ENCODE assay signal across 33 cellular contexts in genomic region chr17:10563991-10564660, GRCh38. TPM values are rescaled to one million over a fixed set of nuclear protein-coding genes. Genes with fewer than 3 reads are reported as not detected.
"Had no signal": no experiment of that assay in that cellular context is flagged by ENCODE, and none has a peak within 500 bp of the region (broad histone marks: within the 10 kb centered on the region; RNA-seq: fewer than 3 reads in every experiment).

No MANE protein-coding gene starts in this region.

- H3K4me3 ChIP-seq: pancreas, prostate gland, right lobe of liver, sigmoid colon, skin epidermis, smooth muscle cell, spleen, stomach, thoracic aorta, thyroid gland, tibial nerve, upper lobe of left lung, vagina had no signal

- ATAC-seq: naive thymus-derived CD8-positive, alpha-beta T cell; natural killer cell treated with Interleukin-12 subunit alpha and Interleukin-12 subunit beta and Interleukin-15 and Interleukin-18, amount 100 ng/mL, for 72 hours; pancreas; right cardiac atrium; right lobe of liver; stimulated activated memory B cell treated with anti-CD40 and anti-IgM and Interleukin-4, amounts not matched to agents 10 μg/mL and 1 μg/mL and 100 μg/mL, for 72 hours had no signal

- H3K27ac ChIP-seq: neutrophil, pancreas, prostate gland, right lobe of liver, sigmoid colon, skin epidermis, spleen, stomach, thoracic aorta, thyroid gland, tibial nerve, upper lobe of left lung, vagina had no signal

- H3K4me1 ChIP-seq: pancreas, prostate gland, right lobe of liver, sigmoid colon, spleen, stomach, thyroid gland, tibial nerve, upper lobe of left lung, vagina had no signal

- H3K9me3 ChIP-seq: neutrophil, pancreas, prostate gland, right lobe of liver, sigmoid colon, spleen, stomach, thoracic aorta, thyroid gland, tibial nerve, upper lobe of left lung, vagina had no signal

- DNase-seq: naive B cell; naive thymus-derived CD8-positive, alpha-beta T cell; nephron progenitor cell; nucleus accumbens; pancreas; right cardiac atrium; right lobe of liver; sigmoid colon; spleen; stimulated activated CD4-positive, alpha-beta T cell treated with anti-CD3 and anti-CD28 coated beads, Interleukin-12 subunit alpha, Interleukin-12 subunit beta, amount 100 ng/mL, for 4 hours; stimulated activated CD4-positive, alpha-beta T cell treated with anti-CD3 and anti-CD28 coated beads, Interleukin-1b, Interleukin-23, amount 100 ng/mL, for 48 hours; stimulated activated CD4-positive, alpha-beta T cell treated with anti-CD3 and anti-CD28 coated beads, Interleukin-4, amount 100 ng/mL, for 1 hour; stimulated activated CD4-positive, alpha-beta T cell treated with anti-CD3 and anti-CD28 coated beads, Interleukin-4, amount 100 ng/mL, for 4 hours; stimulated activated CD8-positive, alpha-beta memory T cell treated with anti-CD3 and anti-CD28 coated beads, Interleukin-4, amount 100 ng/mL, for 48 hours; stimulated activated naive CD4-positive, alpha-beta T cell treated with Interleukin-2 at 50 U/mL for 16 hours; stomach; thyroid gland; trophoblast cell; upper lobe of left lung had no signal

- H3K27me3 ChIP-seq: right lobe of liver, sigmoid colon, thyroid gland, tibial nerve, upper lobe of left lung, vagina had no signal

- H3K36me3 ChIP-seq: neutrophil, pancreas, prostate gland, right lobe of liver, sigmoid colon, spleen, stomach, thoracic aorta, thyroid gland, tibial nerve, upper lobe of left lung, vagina had no signal

RNA-seq across cellular contexts. Expression of gene MYH2, which starts 14.7 kb away (rescaled TPM):
- total RNA-seq: naive thymus-derived CD8-positive, alpha-beta T cell; natural killer cell treated with Interleukin-12 subunit alpha and Interleukin-12 subunit beta and Interleukin-15 and Interleukin-18, amount 100 ng/mL, for 72 hours; osteocyte; pancreas; renal cortical epithelial cell; smooth muscle cell; spleen; subcutaneous adipose tissue; thyroid gland; tibial nerve; vagina had no signal
- polyA plus RNA-seq: naive thymus-derived CD8-positive, alpha-beta T cell; right cardiac atrium; smooth muscle cell had no signal

RNA-seq across cellular contexts. Expression of gene MYH1, which starts 45.8 kb away (rescaled TPM):
- total RNA-seq: naive thymus-derived CD8-positive, alpha-beta T cell; natural killer cell treated with Interleukin-12 subunit alpha and Interleukin-12 subunit beta and Interleukin-15 and Interleukin-18, amount 100 ng/mL, for 72 hours; neural crest cell; osteocyte; pancreas; renal cortical epithelial cell; smooth muscle cell; stomach; temporal lobe; thoracic aorta; vagina had no signal
- polyA plus RNA-seq: naive thymus-derived CD8-positive, alpha-beta T cell; right cardiac atrium; smooth muscle cell had no signal
